16 cellular contexts compared by ENCODE assay signal in genomic region chr2:55917117-55917516, GRCh38. TPM values are rescaled to one million over a fixed set of nuclear protein-coding genes. Genes with fewer than 3 reads are reported as not detected.
"Had no signal": no experiment of that assay in that cellular context is flagged by ENCODE, and none has a peak within 500 bp of the region (broad histone marks: within the 10 kb centered on the region; RNA-seq: fewer than 3 reads in every experiment).

No MANE protein-coding gene starts in this region.

- H3K27ac Mint-ChIP-seq: activated CD8-positive, alpha-beta memory T cell treated with anti-CD3 and anti-CD28 coated beads, Interleukin-2, amount 10 ng/mL, durations not matched to agents 7 days and 5 days; activated naive CD8-positive, alpha-beta T cell treated with anti-CD3 and anti-CD28 coated beads for 36 hours; endodermal cell; immature natural killer cell; stimulated activated effector memory CD8-positive, alpha-beta T cell treated with anti-CD3 and anti-CD28 coated beads, Interleukin-12 subunit alpha, Interleukin-12 subunit beta, amount 100 ng/mL, for 72 hours had no signal

- H3K36me3 ChIP-seq: transverse colon had no signal

- ATAC-seq: activated CD8-positive, alpha-beta memory T cell treated with anti-CD3 and anti-CD28 coated beads, Interleukin-2, amount 10 ng/mL, durations not matched to agents 7 days and 5 days; right cardiac atrium; stimulated activated effector memory CD8-positive, alpha-beta T cell treated with anti-CD3 and anti-CD28 coated beads, Interleukin-12 subunit alpha, Interleukin-12 subunit beta, amount 100 ng/mL, for 72 hours had no signal

- DNase-seq: activated CD4-positive, alpha-beta T cell treated with anti-CD3 and anti-CD28 coated beads, Interleukin-2, amount 50 U/mL, for 4 hours; activated CD4-positive, CD25-positive, alpha-beta regulatory T cell treated with anti-CD3 and anti-CD28 coated beads, Interleukin-2, amount 50 U/mL, for 72 hours; activated CD8-positive, alpha-beta memory T cell treated with anti-CD3 and anti-CD28 coated beads, Interleukin-2, amount 10 ng/mL, durations not matched to agents 7 days and 5 days; activated gamma-delta T cell treated with Interleukin-2 at 50 U/mL for 16 hours; activated naive CD8-positive, alpha-beta T cell treated with anti-CD3 and anti-CD28 coated beads for 36 hours; activated T-cell treated with anti-CD3 and anti-CD28 coated beads, Interleukin-2, amount 50 U/mL, for 48 hours; cerebellar nuclear complex; endodermal cell; glutamatergic neuron; immature natural killer cell; midbrain; small intestine; transverse colon had no signal

- H3K9me3 ChIP-seq: transverse colon had no signal

- H3K27ac ChIP-seq: transverse colon had no signal

- H3K4me3 ChIP-seq: lung, transverse colon had no signal

- H3K4me3 Mint-ChIP-seq: activated CD8-positive, alpha-beta memory T cell treated with anti-CD3 and anti-CD28 coated beads, Interleukin-2, amount 10 ng/mL, durations not matched to agents 7 days and 5 days; activated naive CD8-positive, alpha-beta T cell treated with anti-CD3 and anti-CD28 coated beads for 36 hours; endodermal cell; immature natural killer cell; stimulated activated effector memory CD8-positive, alpha-beta T cell treated with anti-CD3 and anti-CD28 coated beads, Interleukin-12 subunit alpha, Interleukin-12 subunit beta, amount 100 ng/mL, for 72 hours had no signal

- H3K36me3 Mint-ChIP-seq: activated CD8-positive, alpha-beta memory T cell treated with anti-CD3 and anti-CD28 coated beads, Interleukin-2, amount 10 ng/mL, durations not matched to agents 7 days and 5 days; activated naive CD8-positive, alpha-beta T cell treated with anti-CD3 and anti-CD28 coated beads for 36 hours; immature natural killer cell; stimulated activated effector memory CD8-positive, alpha-beta T cell treated with anti-CD3 and anti-CD28 coated beads, Interleukin-12 subunit alpha, Interleukin-12 subunit beta, amount 100 ng/mL, for 72 hours had no signal

- H3K9me3 Mint-ChIP-seq: activated naive CD8-positive, alpha-beta T cell treated with anti-CD3 and anti-CD28 coated beads for 36 hours; endodermal cell; stimulated activated effector memory CD8-positive, alpha-beta T cell treated with anti-CD3 and anti-CD28 coated beads, Interleukin-12 subunit alpha, Interleukin-12 subunit beta, amount 100 ng/mL, for 72 hours had no signal

- H3K4me1 ChIP-seq: transverse colon had no signal

- H3K4me1 Mint-ChIP-seq: activated CD8-positive, alpha-beta memory T cell treated with anti-CD3 and anti-CD28 coated beads, Interleukin-2, amount 10 ng/mL, durations not matched to agents 7 days and 5 days; activated naive CD8-positive, alpha-beta T cell treated with anti-CD3 and anti-CD28 coated beads for 36 hours; immature natural killer cell; stimulated activated effector memory CD8-positive, alpha-beta T cell treated with anti-CD3 and anti-CD28 coated beads, Interleukin-12 subunit alpha, Interleukin-12 subunit beta, amount 100 ng/mL, for 72 hours had no signal

RNA-seq across cellular contexts. Expression of gene EFEMP1, which starts 6.5 kb away (rescaled TPM):
- total RNA-seq: activated CD8-positive, alpha-beta memory T cell treated with anti-CD3 and anti-CD28 coated beads, Interleukin-2, amount 10 ng/mL, durations not matched to agents 7 days and 5 days; activated naive CD8-positive, alpha-beta T cell treated with anti-CD3 and anti-CD28 coated beads for 36 hours had no signal
- polyA plus RNA-seq: immature natural killer cell had no signal
